Comparison of ENCODE assay signal across 21 cellular contexts in the genomic region with DNA sequence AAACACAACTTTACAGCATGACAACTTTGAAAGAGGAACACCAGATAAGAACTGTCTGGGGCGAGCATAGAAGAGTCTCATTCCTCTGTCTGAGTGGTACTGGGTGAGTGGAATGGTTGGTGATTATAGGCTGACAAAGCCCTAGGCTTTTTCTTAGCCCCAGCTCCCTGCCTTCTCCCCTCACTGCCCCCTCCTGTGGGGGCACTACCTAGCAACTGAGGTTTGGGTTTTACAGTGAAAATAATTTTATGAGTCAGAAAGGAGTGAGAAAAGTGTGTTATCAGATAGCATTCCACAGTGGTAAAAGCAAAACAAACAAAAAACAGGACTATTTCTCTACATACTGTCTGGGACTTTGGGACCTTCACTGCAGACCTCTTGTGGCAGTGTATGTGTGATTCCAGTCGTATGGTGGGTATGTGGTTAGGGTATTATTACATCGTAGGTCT. TPM values are rescaled to one million over a fixed set of nuclear protein-coding genes. Genes with fewer than 3 reads are reported as not detected.
A peak's percentile ranks its signal among the peaks of the same experiment; 100 is the strongest.
DNase-seq lines count a peak whose midpoint lies in the region; TF ChIP-seq lines count a peak whose summit lies in the region.
"Had no signal": no experiment of that assay in that cellular context is flagged by ENCODE, and none has a peak within 500 bp of the region (broad histone marks: within the 10 kb centered on the region; RNA-seq: fewer than 3 reads in every experiment).

No MANE protein-coding gene starts in this region.

- no CpG with 5 or more reads among the region's 3 CpGs for WGBS in H9 (ENCODE audit: extremely low coverage, insufficient read length, low lambda C conversion rate)

- no peak overlapping the region for H2BK20ac ChIP-seq in H9 (ENCODE audit: low read depth, low read length, poor library complexity, severe bottlenecking)

- POLR2A ChIA-PET in GM10248 (lab: Yijun Ruan, JAX): no interaction called here

- no peak overlapping the region for H3K9ac ChIP-seq in H9 (ENCODE audit: extremely low read depth, insufficient read length, low read length)
- H3K9ac ChIP-seq: BLaER1, SK-N-SH had no signal

- H3K27me3 Mint-ChIP-seq in H9 (ENCODE audit: low read depth): no peaks in the 10 kb centered on the region
- no peaks in the 10 kb centered on the region for H3K27me3 Mint-ChIP-seq in progenitor cell of endocrine pancreas
- H3K27me3 Mint-ChIP-seq: dendritic cell treated with granulocyte-macrophage colony-stimulating factor and Interleukin-4, amounts not matched to agents 40 ng/mL and 50 ng/mL, for 4 days; naive thymus-derived CD8-positive, alpha-beta T cell had no signal

- H3K4ac ChIP-seq in H9 (ENCODE audit: low read depth, low read length): no peak overlapping the region

- H3T11ph ChIP-seq in H9 (ENCODE audit: low read length): no peak overlapping the region

- no peak overlapping the region for H2BK5ac ChIP-seq in H9 (ENCODE audit: insufficient read length, low read length)

- no peak overlapping the region for H2BK15ac ChIP-seq in H9 (ENCODE audit: low read depth, low read length)

- H4K20me1 ChIP-seq in H9 (ENCODE audit: control insufficient read depth, insufficient read depth, insufficient read length): no peaks in the 10 kb centered on the region
- H4K20me1 ChIP-seq: BLaER1 had no signal

- no peak overlapping the region for H3K56ac ChIP-seq in H9 (ENCODE audit: insufficient read length, low read depth, low read length)

- no peaks in the 10 kb centered on the region for H3K9me3 Mint-ChIP-seq in H9
- no peaks in the 10 kb centered on the region for H3K9me3 Mint-ChIP-seq in progenitor cell of endocrine pancreas (ENCODE audit: low read depth)
- H3K9me3 Mint-ChIP-seq: dendritic cell treated with granulocyte-macrophage colony-stimulating factor and Interleukin-4, amounts not matched to agents 40 ng/mL and 50 ng/mL, for 4 days; immature natural killer cell; naive thymus-derived CD8-positive, alpha-beta T cell had no signal

- H3K4me3 ChIP-seq in SJSA1: no peak overlapping the region
- no peak overlapping the region for H3K4me3 ChIP-seq in brain microvascular endothelial cell (ENCODE audit: low read depth, low read length)
- H3K4me3 ChIP-seq: BLaER1, lung, skin epidermis, transverse colon had no signal

- no peak overlapping the region for H4K91ac ChIP-seq in H9 (ENCODE audit: insufficient read length, low read depth, low read length)

- H3K9me3 ChIP-seq in H9 (ENCODE audit: control insufficient read depth, low read depth, low read length): no peaks in the 10 kb centered on the region
- no peaks in the 10 kb centered on the region for H3K9me3 ChIP-seq in SJSA1 (replicated peaks)
- H3K9me3 ChIP-seq: BLaER1, SK-N-SH, transverse colon had no signal

- no peaks in the 10 kb centered on the region for H3K23me2 ChIP-seq in H9 (ENCODE audit: insufficient read length, low read depth, low read length, poor library complexity, severe bottlenecking)

- H4K8ac ChIP-seq in H9 (replicated peaks; ENCODE audit: insufficient read length, low read depth, low read length): no peak overlapping the region

- no peak overlapping the region for H3K4me2 ChIP-seq in H9 (ENCODE audit: insufficient read depth, insufficient read length, low read length)
- H3K4me2 ChIP-seq: BLaER1, SK-N-SH had no signal

- no peak overlapping the region for H3K18ac ChIP-seq in H9 (ENCODE audit: insufficient read length, low read depth, low read length)

- in situ Hi-C loops in brain microvascular endothelial cell (cut with HindIII; ENCODE audit: low pct_ligation_motif_present, low sequenced_read_pairs): no loop called here

- no peak overlapping the region for H2AK5ac ChIP-seq in H9 (ENCODE audit: insufficient read length, low read length)

- no peak overlapping the region for H2BK120ac ChIP-seq in H9 (ENCODE audit: low read depth, low read length, poor library complexity, severe bottlenecking)

- H3K79me2 ChIP-seq in H9 (ENCODE audit: insufficient read depth, low read length): no peaks in the 10 kb centered on the region

- no peak overlapping the region for H2BK12ac ChIP-seq in H9 (ENCODE audit: insufficient read length, low read depth, low read length)

- H3K4me3 Mint-ChIP-seq in H9: no peak overlapping the region
- no peak overlapping the region for H3K4me3 Mint-ChIP-seq in progenitor cell of endocrine pancreas (ENCODE audit: low read depth)
- H3K4me3 Mint-ChIP-seq: dendritic cell treated with granulocyte-macrophage colony-stimulating factor and Interleukin-4, amounts not matched to agents 40 ng/mL and 50 ng/mL, for 4 days; immature natural killer cell; naive thymus-derived CD8-positive, alpha-beta T cell had no signal

- no peaks in the 10 kb centered on the region for H3K27me3 ChIP-seq in H9 (ENCODE audit: insufficient read depth, low read length)
- H3K27me3 ChIP-seq in SJSA1 (replicated peaks): no peaks in the 10 kb centered on the region
- H3K27me3 ChIP-seq in brain microvascular endothelial cell (replicated peaks): no peaks in the 10 kb centered on the region
- H3K27me3 ChIP-seq: BLaER1, transverse colon had no signal

- H3K27ac Mint-ChIP-seq in H9 (peak overlapping the region in 1 of 3 experiments; percentile 42; a peak in 1 of 7 replicates), progenitor cell of endocrine pancreas (peak overlapping the region; percentile 43)
- H3K27ac Mint-ChIP-seq: dendritic cell treated with granulocyte-macrophage colony-stimulating factor and Interleukin-4, amounts not matched to agents 40 ng/mL and 50 ng/mL, for 4 days; immature natural killer cell; naive thymus-derived CD8-positive, alpha-beta T cell had no signal

- H3K4me1 ChIP-seq in H9 (ENCODE audit: insufficient read depth, low read length) (no peaks in the 10 kb centered on the region), SJSA1 (replicated peaks) (peaks cover 13% of the 10 kb centered on the region)
- H3K4me1 ChIP-seq: BLaER1, transverse colon had no signal

- H3K36me3 Mint-ChIP-seq in H9 (ENCODE audit: insufficient read depth in 1 of 3, low read depth in 3 of 3) (no peaks in the 10 kb centered on the region), progenitor cell of endocrine pancreas (ENCODE audit: insufficient read depth) (no peaks in the 10 kb centered on the region)
- H3K36me3 Mint-ChIP-seq: immature natural killer cell; naive thymus-derived CD8-positive, alpha-beta T cell had no signal

- no peaks in the 10 kb centered on the region for H3K79me1 ChIP-seq in H9 (ENCODE audit: insufficient read depth, low read depth, low read length, poor library complexity, severe bottlenecking)

- DNase-seq in H9 (no peak), SJSA1 (ENCODE audit: low read depth in 1 of 2, low spot score in 2 of 2) (peak; percentile 60 to 75), brain microvascular endothelial cell (peak; percentile 60), progenitor cell of endocrine pancreas (ENCODE audit: low spot score, unreplicated experiment) (no peak), hippocampal formation (lab: John Stamatoyannopoulos, UW) (no peak), GM10248 (ENCODE audit: extremely low spot score) (no peak), NCI-H510A (lab: John Stamatoyannopoulos, UW) (no peak)
- DNase-seq: activated CD4-positive, alpha-beta T cell treated with anti-CD3 and anti-CD28 coated beads, Interleukin-2, amount 50 U/mL, for 1 hour; activated effector memory CD4-positive, alpha-beta T cell treated with Interleukin-2 at 50 U/mL for 16 hours; aorta; DMS 273 treated with DMSO at 0.1 percent for 48 hours; immature natural killer cell; KBM-7; naive thymus-derived CD8-positive, alpha-beta T cell; NCI-H2081 treated with DMSO at 0.1 percent for 48 hours; SK-N-SH; transverse colon had no signal

- no peak overlapping the region for H3K14ac ChIP-seq in H9 (ENCODE audit: insufficient read depth, low read length)

- peaks cover 5 to 7% of the 10 kb centered on the region in 2 experiments for H3K4me1 Mint-ChIP-seq in H9
- peaks cover 17% of the 10 kb centered on the region for H3K4me1 Mint-ChIP-seq in progenitor cell of endocrine pancreas (ENCODE audit: low read depth)
- H3K4me1 Mint-ChIP-seq: immature natural killer cell; naive thymus-derived CD8-positive, alpha-beta T cell had no signal

- no peak overlapping the region for H4K5ac ChIP-seq in H9 (ENCODE audit: insufficient read length, low read depth, low read length)

- H3K23ac ChIP-seq in H9 (ENCODE audit: insufficient read length, low read depth, low read length): no peak overlapping the region

- CTCF ChIA-PET in GM10248 (lab: Yijun Ruan, JAX): interaction anchor here (1.0 kb wide), 1 partner anchor 9 kb away, joined by 3 read pairs; no protein-coding TSS in a partner anchor

- TF ChIP-seq CTCF in H9 (conservative IDR thresholded peaks at IDR 0.05) (0 out of 3 replicates have a peak, but pooled peaks have one; percentile 12), brain microvascular endothelial cell (IDR thresholded peaks at IDR 0.05; ENCODE audit: low read depth, low read length, missing control alignments) (peak; percentile 30), progenitor cell of endocrine pancreas (IDR thresholded peaks at IDR 0.05; ENCODE audit: unreplicated experiment) (no peak), GM10248 (IDR thresholded peaks at IDR 0.05; ENCODE audit: control extremely low read depth, extremely low read depth, low read depth, missing control alignments) (no peak)

- no peak overlapping the region for H2AFZ ChIP-seq in H9 (ENCODE audit: low read length)

- no peak overlapping the region for H3K27ac ChIP-seq in H9 (ENCODE audit: insufficient read length, low read depth, low read length)
- H3K27ac ChIP-seq in SJSA1: no peak overlapping the region
- peak overlapping the region; percentile 27 for H3K27ac ChIP-seq in brain microvascular endothelial cell
- H3K27ac ChIP-seq: BLaER1, skin epidermis, transverse colon had no signal

- H3K36me3 ChIP-seq in SJSA1 (no peaks in the 10 kb centered on the region), brain microvascular endothelial cell (replicated peaks) (no peaks in the 10 kb centered on the region)
- H3K36me3 ChIP-seq: BLaER1, transverse colon had no signal

RNA-seq across cellular contexts. Expression of gene TMEM165, which starts 10.5 kb away (rescaled TPM):
- total RNA-seq in H9 (2021) (85.9 and 87.2 TPM in 2 replicates), progenitor cell of endocrine pancreas (65.7 and 73.4 TPM in 2 replicates)
- total RNA-seq in SJSA1 (2014; rRNA removed; shearing (Covaris generic)): 178 and 196 TPM in 2 replicates

RNA-seq across cellular contexts. Expression of gene SRD5A3, which starts 39.2 kb away (rescaled TPM):
- total RNA-seq in H9 (2021): 31.9 and 35.0 TPM in 2 replicates
- total RNA-seq in SJSA1 (2014; rRNA removed; shearing (Covaris generic)): 13.6 and 18.2 TPM in 2 replicates
- total RNA-seq in progenitor cell of endocrine pancreas: 12.1 and 13.2 TPM in 2 replicates

Comparison
In these comparisons a context has a peak if more than half of its experiments do, and no peak if none do; other contexts are left out.
1. DNase-seq: peak in SJSA1 (2 of 2) and brain microvascular endothelial cell (single experiment); none in H9 (single experiment), progenitor cell of endocrine pancreas (single experiment), hippocampal formation (0 of 2), GM10248 (single experiment) and NCI-H510A (single experiment).
2. CTCF ChIP-seq: peak in H9 (single experiment) and brain microvascular endothelial cell (single experiment); none in progenitor cell of endocrine pancreas (single experiment) and GM10248 (single experiment).